ENCODE assay signal across 9 cellular contexts in genomic region chr17:45143767-45144198, GRCh38. TPM values are rescaled to one million over a fixed set of nuclear protein-coding genes. Genes with fewer than 3 reads are reported as not detected.
A peak's percentile ranks its signal among the peaks of the same experiment; 100 is the strongest.
DNase-seq lines count a peak whose midpoint lies in the region; ATAC-seq and TF ChIP-seq lines count a peak whose summit lies in the region.
"Had no signal": no experiment of that assay in that cellular context is flagged by ENCODE, and none has a peak within 500 bp of the region (broad histone marks: within the 10 kb centered on the region; RNA-seq: fewer than 3 reads in every experiment).

No MANE protein-coding gene starts in this region.

- peak overlapping the region; percentile 53 for H3K27ac ChIP-seq in CD4-positive, alpha-beta T cell (ENCODE audit: low read depth, low read length)
- H3K27ac ChIP-seq in transverse colon: peak overlapping the region; percentile 84 to 99 (median 92)

- no peaks in the 10 kb centered on the region for H3K9me3 ChIP-seq in CD4-positive, alpha-beta T cell (ENCODE audit: control insufficient read depth, low read length)
- H3K9me3 ChIP-seq in mucosa of descending colon: no peaks in the 10 kb centered on the region
- no peaks in the 10 kb centered on the region for H3K9me3 ChIP-seq in transverse colon

- intact Hi-C loops in CD4-positive, alpha-beta T cell (cut with DNase I, micrococcal nuclease): no loop called here
- intact Hi-C loops in mucosa of descending colon (cut with DNase I, micrococcal nuclease): no loop called here
- intact Hi-C loops in transverse colon (cut with DNase I; ENCODE audit: low total_unique reads): loop anchor here (10.0 kb wide), 1 partner anchor 959 kb away; the partner anchor contains the start of gene TMUB2

- TF ChIP-seq EP300 in transverse colon (IDR thresholded peaks at IDR 0.05; ENCODE audit: low read depth): no peak

- peak overlapping the region; percentile 15; the same call in 1 of the 2 replicates for H3K4me3 ChIP-seq in WI38 (ENCODE audit: low read depth, low read length)
- H3K4me3 ChIP-seq in epithelial cell of proximal tubule (ENCODE audit: low read depth, low read length): peak overlapping the region; percentile 41
- H3K4me3 ChIP-seq in mucosa of descending colon: no peak overlapping the region
- peak overlapping the region; percentile 3 to 54 (median 34) for H3K4me3 ChIP-seq in transverse colon

- TF ChIP-seq POLR2A in transverse colon (IDR thresholded peaks at IDR 0.05): no peak

- CTCF ChIA-PET in CD4-positive, alpha-beta T cell (lab: Charles Lee): interaction anchor here (1.0 to 1.8 kb wide), 2 partner anchors 9 to 17 kb away, joined by 3 to 7 read pairs; partner anchors contain the start of genes ACBD4 and HEXIM2

- H3K4me1 Mint-ChIP-seq in CD4-positive, alpha-beta T cell (ENCODE audit: low read depth): peaks cover 51% of the 10 kb centered on the region

- peaks cover 8% of the 10 kb centered on the region for H3K27me3 Mint-ChIP-seq in CD4-positive, alpha-beta T cell

- peak overlapping the region; percentile 71 for H3K27ac Mint-ChIP-seq in CD4-positive, alpha-beta T cell

- H3K4me1 ChIP-seq in mucosa of descending colon (ENCODE audit: low read depth): peaks cover 22% of the 10 kb centered on the region
- H3K4me1 ChIP-seq in transverse colon: peaks cover 21 to 42% (median 30%) of the 10 kb centered on the region in 4 donors

- ATAC-seq in CD4-positive, alpha-beta T cell (ENCODE audit: poor library complexity): no peak
- no peak for ATAC-seq in mucosa of descending colon
- ATAC-seq: HCT116 had no signal

- peak in 1 of 10 experiments; percentile 24 for DNase-seq in CD4-positive, alpha-beta T cell
- DNase-seq in epithelial cell of proximal tubule (ENCODE audit: low read depth) (no peak), mucosa of descending colon (peak; percentile 73 to 87 (median 79)), transverse colon (peak; percentile 78), NCI-H2196 treated with DMSO at 0.1 percent for 48 hours (lab: John Stamatoyannopoulos, UW; ENCODE audit: unreplicated experiment) (no peak), NCI-H524 (lab: John Stamatoyannopoulos, UW) (no peak), NCI-H82 (lab: John Stamatoyannopoulos, UW) (no peak)

- POLR2A ChIA-PET in CD4-positive, alpha-beta T cell (lab: Charles Lee): interaction anchor here (0.9 to 10.9 kb wide), 4 partner anchors 8 to 49 kb away, joined by 3 to 630 read pairs (median 12); partner anchors contain the start of genes ACBD4 and HEXIM2

- WGBS in transverse colon (ENCODE audit: low coverage in 1 of 2), 2 donors: 18 to 25% methylated on average over 12 to 20 of the region's 21 CpGs

- in situ Hi-C loops in transverse colon (cut with MboI; ENCODE audit: low pct_ligation_motif_present in 1 of 4, low pct_unique_long_range_greater_than_20kb in 1 of 4, low sequenced_read_pairs in 3 of 4): no loop called here

- TF ChIP-seq CTCF in CD4-positive, alpha-beta T cell (IDR thresholded peaks at IDR 0.05): no peak
- no peak for TF ChIP-seq CTCF in WI38 (IDR thresholded peaks at IDR 0.05; ENCODE audit: low read depth, low read length)
- TF ChIP-seq CTCF in epithelial cell of proximal tubule (conservative IDR thresholded peaks at IDR 0.05; ENCODE audit: low read depth, low read length): no peak
- no peak for TF ChIP-seq CTCF in mucosa of descending colon (IDR thresholded peaks at IDR 0.05)
- no peak for TF ChIP-seq CTCF in transverse colon (IDR thresholded peaks at IDR 0.05)

- peak overlapping the region; percentile 80 for H3K4me3 Mint-ChIP-seq in CD4-positive, alpha-beta T cell

- H3K27me3 ChIP-seq in CD4-positive, alpha-beta T cell (ENCODE audit: control insufficient read depth, insufficient read depth, low read length): no peaks in the 10 kb centered on the region
- H3K27me3 ChIP-seq in transverse colon: no peaks in the 10 kb centered on the region

- H3K36me3 ChIP-seq in mucosa of descending colon (ENCODE audit: low read depth) (no peaks in the 10 kb centered on the region), transverse colon (no peaks in the 10 kb centered on the region)

- no peaks in the 10 kb centered on the region for H3K9me3 Mint-ChIP-seq in CD4-positive, alpha-beta T cell

- H3K36me3 Mint-ChIP-seq in CD4-positive, alpha-beta T cell (ENCODE audit: low read depth): peaks cover 13% of the 10 kb centered on the region

RNA-seq across cellular contexts. Expression of gene HEXIM1, which starts 4.5 kb away (rescaled TPM):
- 10 to 100 TPM; 50.5 to 50.9 TPM for total RNA-seq in CD4-positive, alpha-beta T cell
- total RNA-seq in epithelial cell of proximal tubule: 11.0 and 20.3 TPM in 2 replicates
- 10 to 100 TPM; 36.7 to 98.2 (median 37.0) TPM for total RNA-seq in mucosa of descending colon
- 10 to 100 TPM; 38.0 to 54.9 (median 42.6) TPM for total RNA-seq in transverse colon

RNA-seq across cellular contexts. Expression of gene ACBD4, which starts 8.3 kb away (rescaled TPM):
- 10 to 100 TPM; 24.8 to 26.3 TPM for total RNA-seq in CD4-positive, alpha-beta T cell
- total RNA-seq in epithelial cell of proximal tubule: 4.5 and 11.3 TPM in 2 replicates
- total RNA-seq in mucosa of descending colon: 10 to 100 TPM; 18.1 to 28.7 (median 26.3) TPM
- total RNA-seq in transverse colon: 10 to 100 TPM; 24.9 to 96.1 (median 38.6) TPM

RNA-seq across cellular contexts. Expression of gene PLCD3, which starts 11.5 kb away (rescaled TPM):
- 1 to 10 TPM; 1.8 to 2.4 TPM for total RNA-seq in CD4-positive, alpha-beta T cell
- total RNA-seq in epithelial cell of proximal tubule: 46.0 and 107 TPM in 2 replicates
- 100 to 1,000 TPM; 205 to 562 (median 232) TPM for total RNA-seq in mucosa of descending colon
- total RNA-seq in transverse colon: 100 to 1,000 TPM; 157 to 369 (median 335) TPM

RNA-seq across cellular contexts. Expression of gene HEXIM2, which starts 17.9 kb away (rescaled TPM):
- 1 to 10 TPM; 1.3 to 1.5 TPM for total RNA-seq in CD4-positive, alpha-beta T cell
- total RNA-seq in epithelial cell of proximal tubule (3.0 and 6.1 TPM in 2 replicates), mucosa of descending colon (1 to 10 TPM; 3.9 to 9.6 (median 4.5) TPM), transverse colon (10 to 100 TPM in 1 of 4 donors, 1 to 10 TPM in 3; 1.2 to 10.8 (median 5.9) TPM)

Comparison
In these comparisons a context has a peak if more than half of its experiments do, and no peak if none do; other contexts are left out.
1. DNase-seq: peak in mucosa of descending colon (3 of 3) and transverse colon (single experiment); none in epithelial cell of proximal tubule (single experiment), NCI-H2196 treated with DMSO at 0.1 percent for 48 hours (single experiment), NCI-H524 (0 of 2) and NCI-H82 (single experiment).
2. RNA of gene PLCD3, which starts 11.5 kb away (total RNA-seq): 157 to 369 TPM in transverse colon, 205 to 562 TPM in mucosa of descending colon and 46.0 to 107 TPM in epithelial cell of proximal tubule; 1.8 to 2.4 TPM in CD4-positive, alpha-beta T cell; every median in the first group is over 10 times any median in the second.